In genomic region chr2:169583494-169583893, GRCh38 we compare ENCODE assay signal across 1 cellular context.
A peak's percentile ranks its signal among the peaks of the same experiment; 100 is the strongest.
TF ChIP-seq lines count a peak whose summit lies in the region.

No MANE protein-coding gene starts in this region.

TF ChIP-seq in K562, 482 proteins besides CTCF, POLR2A, EP300 and RAD21:
- no peak for TF ChIP-seq HDAC6 (IDR thresholded peaks at IDR 0.05; ENCODE audit: low read depth, low read length)
- TF ChIP-seq HLTF (IDR thresholded peaks at IDR 0.05), result no peak
- no peak for TF ChIP-seq REST (CRISPR knock-in tag; IDR thresholded peaks at IDR 0.05; ENCODE audit: low read depth)
- TF ChIP-seq NR2C2 (CRISPR knock-in tag; IDR thresholded peaks at IDR 0.05), result no peak
- TF ChIP-seq NR2C2 (tag; IDR thresholded peaks at IDR 0.05), result no peak
- TF ChIP-seq ZNF561 (CRISPR knock-in tag; conservative IDR thresholded peaks at IDR 0.05), result no peak
- peak; percentile 51; the same call in 1 of the 2 replicates for TF ChIP-seq CEBPG (CRISPR knock-in tag; IDR thresholded peaks at IDR 0.05)
- no peak for TF ChIP-seq CEBPG (tag; conservative IDR thresholded peaks at IDR 0.05 in 1 of 2, IDR thresholded peaks at IDR 0.05 in 1 of 2)
- TF ChIP-seq TARDBP (IDR thresholded peaks at IDR 0.05), result no peak
- peak; percentile 52 for TF ChIP-seq PCBP1 (IDR thresholded peaks at IDR 0.05; ENCODE audit: low read depth, low read length, poor library complexity, severe bottlenecking)
- no peak for TF ChIP-seq TSHZ1 (CRISPR knock-in tag; IDR thresholded peaks at IDR 0.05)
